ENCODE assay signal across 8 cellular contexts in the genomic region with DNA sequence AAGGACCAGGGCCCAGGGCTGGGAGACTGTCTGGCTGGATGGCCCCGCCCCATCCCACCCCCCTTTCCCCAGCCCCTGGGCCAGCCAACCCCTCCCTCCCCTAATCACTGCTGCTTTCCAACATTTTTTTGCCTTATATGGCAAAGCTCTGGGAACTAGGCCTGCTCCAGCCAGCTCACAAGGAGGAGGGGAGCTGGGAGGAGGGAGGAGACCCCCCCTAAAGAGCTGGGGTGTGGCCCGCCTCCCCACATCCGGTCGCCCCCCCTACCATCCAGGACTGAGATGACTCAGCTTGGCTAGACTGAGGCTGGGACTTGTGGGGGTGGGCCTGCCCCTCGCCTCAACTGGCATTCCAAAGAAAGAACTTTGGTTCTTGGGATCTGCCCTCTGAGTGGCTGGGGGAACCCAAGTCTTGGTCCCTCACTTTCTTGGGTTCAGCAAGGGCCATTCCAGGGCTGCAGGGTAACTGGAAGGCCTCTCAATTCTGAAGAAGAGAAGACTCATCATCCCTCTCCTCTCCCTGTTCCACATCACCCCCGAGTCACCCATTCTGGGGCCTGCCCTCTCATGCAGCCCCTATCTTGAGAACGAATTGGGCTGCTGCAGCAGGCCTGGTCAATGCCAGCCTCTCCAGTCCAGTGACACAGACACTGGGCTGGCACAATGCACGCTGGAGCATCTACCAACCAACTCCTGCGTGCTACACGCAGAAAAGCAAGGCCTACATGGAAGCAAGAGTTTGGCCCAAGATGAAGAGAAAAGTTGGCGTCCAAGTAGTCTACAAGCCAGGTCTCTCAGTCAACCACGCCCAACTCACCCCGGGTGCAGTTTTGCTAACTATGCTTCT.
DNase-seq lines count a peak whose midpoint lies in the region; ATAC-seq and TF ChIP-seq lines count a peak whose summit lies in the region.

No MANE protein-coding gene starts in this region.

- H3K4me3 ChIP-seq in NB4 (ENCODE audit: low read depth, low read length) (peak overlapping the region; percentile 87), WI38 (ENCODE audit: low read depth, low read length) (peak overlapping the region; percentile 82)

- TF ChIP-seq CTCF in NB4 (IDR thresholded peaks at IDR 0.05; ENCODE audit: low read depth, low read length) (no peak), WI38 (IDR thresholded peaks at IDR 0.05; ENCODE audit: low read depth, low read length) (no peak)

- no peak for ATAC-seq in HG02610 (IDR thresholded peaks at IDR 0.05; ENCODE audit: unreplicated experiment)

- peak; percentile 52 for DNase-seq in GF-D8 (lab: John Stamatoyannopoulos, UW)
- peak; percentile 85 for DNase-seq in NB4 (ENCODE audit: low read depth)
- peak; percentile 69 for DNase-seq in cerebellar cortex (ENCODE audit: low spot score)
- DNase-seq in kidney glomerular epithelial cell (lab: John Stamatoyannopoulos, UW), result peak; percentile 78
- peak; percentile 74 for DNase-seq in stimulated activated CD4-positive, alpha-beta T cell treated with anti-CD3 and anti-CD28 coated beads, Interleukin-15, amount 100 ng/mL, for 24 hours
- no peak for DNase-seq in germinal center (ENCODE audit: low spot score)

- TF ChIP-seq POLR2A in NB4 (IDR thresholded peaks at IDR 0.05; ENCODE audit: extremely low read depth, insufficient read length), result no peak
